ENCODE assay signal across 8 cellular contexts in the genomic region with DNA sequence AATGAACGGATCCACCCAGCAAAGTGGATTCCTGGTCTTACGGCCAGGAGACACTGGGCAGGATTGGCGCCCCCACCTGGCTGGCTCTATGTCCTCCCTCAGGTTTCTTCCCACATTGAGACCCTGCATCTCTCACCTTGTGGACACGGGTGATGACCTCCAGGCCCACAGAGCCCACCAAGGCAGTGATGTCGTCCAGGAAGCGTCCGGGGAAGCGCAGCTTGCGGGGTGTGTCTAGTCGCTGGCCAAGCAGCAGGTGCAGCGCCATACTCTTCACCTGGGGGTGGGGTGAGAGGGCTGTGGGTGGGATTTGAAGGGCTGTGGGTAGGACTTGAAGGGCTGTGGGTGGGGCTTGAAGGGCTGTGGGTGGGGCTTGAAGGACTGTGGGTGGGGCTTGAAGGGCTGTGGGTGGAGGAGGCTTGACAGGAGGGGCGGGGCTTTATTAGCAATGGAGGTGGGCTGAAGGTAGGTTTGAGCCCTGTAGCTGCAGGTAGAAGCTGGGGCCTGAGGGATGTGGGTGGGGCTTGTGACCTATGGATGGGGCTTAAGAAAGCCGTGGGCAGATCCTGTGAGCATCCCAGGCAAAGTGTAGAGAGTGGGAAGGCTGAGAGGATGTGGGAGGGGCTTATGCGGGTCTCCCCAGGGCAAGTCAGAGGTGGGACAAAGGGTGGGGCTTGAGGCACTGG. TPM values are rescaled to one million over a fixed set of nuclear protein-coding genes. Genes with fewer than 3 reads are reported as not detected.
A peak's percentile ranks its signal among the peaks of the same experiment; 100 is the strongest.
DNase-seq lines count a peak whose midpoint lies in the region; ATAC-seq and TF ChIP-seq lines count a peak whose summit lies in the region.
"Had no signal": no experiment of that assay in that cellular context is flagged by ENCODE, and none has a peak within 500 bp of the region (broad histone marks: within the 10 kb centered on the region; RNA-seq: fewer than 3 reads in every experiment).

No MANE protein-coding gene starts in this region.

- H3K4me1 ChIP-seq in DND-41 (ENCODE audit: insufficient read depth, low read length) (no peaks in the 10 kb centered on the region), SK-N-SH (ENCODE audit: control insufficient read depth in 1 of 2, insufficient read depth in 2 of 2, low read depth in 1 of 2, low read length in 1 of 2) (no peaks in the 10 kb centered on the region)
- H3K4me1 ChIP-seq: ascending aorta had no signal

- no peaks in the 10 kb centered on the region for H3K9me2 ChIP-seq in SK-N-SH

- H3K4me1 Mint-ChIP-seq in stimulated activated effector memory CD8-positive, alpha-beta T cell treated with anti-CD3 and anti-CD28 coated beads, Interleukin-12 subunit alpha, Interleukin-12 subunit beta, amount 100 ng/mL, for 72 hours, result no peaks in the 10 kb centered on the region

- H2AFZ ChIP-seq in DND-41 (ENCODE audit: low read depth, low read length) (no peak overlapping the region), SK-N-SH (ENCODE audit: low read depth) (no peak overlapping the region)

- no peaks in the 10 kb centered on the region for H3K79me2 ChIP-seq in DND-41 (ENCODE audit: insufficient read depth, low read length)
- no peaks in the 10 kb centered on the region for H3K79me2 ChIP-seq in SK-N-SH (ENCODE audit: insufficient read depth)

- no peak overlapping the region for H3K9ac ChIP-seq in DND-41 (ENCODE audit: low read depth, low read length)
- H3K9ac ChIP-seq in SK-N-SH, result no peak overlapping the region

- H4K20me1 ChIP-seq in DND-41 (ENCODE audit: insufficient read depth, low read length) (no peaks in the 10 kb centered on the region), SK-N-SH (ENCODE audit: insufficient read depth) (no peaks in the 10 kb centered on the region)

- TF ChIP-seq EP300 in SK-N-SH (IDR thresholded peaks at IDR 0.05; ENCODE audit: borderline replicate concordance in 1 of 2, low read depth in 1 of 2, low read length in 1 of 2), result no peak

- no peak overlapping the region for H3K4me3 ChIP-seq in DND-41 (ENCODE audit: low read depth in 1 of 2, low read length in 2 of 2)
- no peak overlapping the region for H3K4me3 ChIP-seq in H7 (ENCODE audit: insufficient read depth, low read depth, low read length)
- H3K4me3 ChIP-seq in SK-N-SH (ENCODE audit: low read depth in 2 of 2, low read length in 1 of 2), result no peak overlapping the region
- H3K4me3 ChIP-seq: ascending aorta had no signal

- H3K27me3 ChIP-seq in DND-41 (ENCODE audit: insufficient read depth, low read length, poor library complexity), result no peaks in the 10 kb centered on the region
- H3K27me3 ChIP-seq in H7 (ENCODE audit: control insufficient read depth, insufficient read depth, low read length), result no peaks in the 10 kb centered on the region
- no peaks in the 10 kb centered on the region for H3K27me3 ChIP-seq in SK-N-SH (ENCODE audit: insufficient read depth)
- H3K27me3 ChIP-seq: ascending aorta had no signal

- no peak overlapping the region for H3K4me3 Mint-ChIP-seq in stimulated activated effector memory CD8-positive, alpha-beta T cell treated with anti-CD3 and anti-CD28 coated beads, Interleukin-12 subunit alpha, Interleukin-12 subunit beta, amount 100 ng/mL, for 72 hours

- H3K36me3 ChIP-seq in DND-41 (ENCODE audit: insufficient read depth, low read length) (no peaks in the 10 kb centered on the region), H7 (replicated peaks; ENCODE audit: control insufficient read depth, insufficient read depth, low read length) (peaks cover 16% of the 10 kb centered on the region), SK-N-SH (replicated peaks in 1 of 2; ENCODE audit: control insufficient read depth in 1 of 2, insufficient read depth in 2 of 2, low read length in 1 of 2) (peaks cover 2 to 4% of the 10 kb centered on the region in 2 experiments)

- H3K27ac ChIP-seq in DND-41 (ENCODE audit: low read length), result no peak overlapping the region
- no peak overlapping the region for H3K27ac ChIP-seq in SK-N-SH (ENCODE audit: low read depth in 2 of 2, low read length in 1 of 2)
- H3K27ac ChIP-seq: ascending aorta had no signal

- no peak overlapping the region for H3K27ac Mint-ChIP-seq in stimulated activated effector memory CD8-positive, alpha-beta T cell treated with anti-CD3 and anti-CD28 coated beads, Interleukin-12 subunit alpha, Interleukin-12 subunit beta, amount 100 ng/mL, for 72 hours

- TF ChIP-seq CTCF in DND-41 (IDR thresholded peaks at IDR 0.05; ENCODE audit: borderline replicate concordance, extremely low read depth, low read length, poor library complexity, severe bottlenecking) (peak; percentile 57), SK-N-SH (IDR thresholded peaks at IDR 0.05) (peak; percentile 33; the same call in 1 of the 2 replicates)

- H3K9me3 ChIP-seq in DND-41 (ENCODE audit: insufficient read depth, low read length, severe bottlenecking), result no peaks in the 10 kb centered on the region
- H3K9me3 ChIP-seq in SK-N-SH, result no peaks in the 10 kb centered on the region
- H3K9me3 ChIP-seq: ascending aorta had no signal

- WGBS in SK-N-SH (ENCODE audit: low lambda C conversion rate), result 92% methylated on average over 14 of the region's 14 CpGs

- POLR2A ChIA-PET in SK-N-SH (lab: Yijun Ruan, JAX), result no interaction called here

- H3F3A ChIP-seq in SK-N-SH (replicated peaks; ENCODE audit: insufficient read depth), result no peaks in the 10 kb centered on the region

- CTCF ChIA-PET in SK-N-SH (lab: Yijun Ruan, JAX), result interaction anchor here (0.6 to 2.8 kb wide), 6 partner anchors 16 to 1533 kb away, joined by 3 to 12 read pairs (median 4); no protein-coding TSS in a partner anchor

- ATAC-seq in DND-41 (ENCODE audit: insufficient read depth, low read depth), result peak; percentile 40; the same call in 2 of the 3 replicates
- no peak for ATAC-seq in stimulated activated effector memory CD8-positive, alpha-beta T cell treated with anti-CD3 and anti-CD28 coated beads, Interleukin-12 subunit alpha, Interleukin-12 subunit beta, amount 100 ng/mL, for 72 hours

- no peak for TF ChIP-seq RAD21 in SK-N-SH (IDR thresholded peaks at IDR 0.05; ENCODE audit: low read length)

- H3K4me2 ChIP-seq in DND-41 (ENCODE audit: insufficient read depth, low read length) (no peak overlapping the region), SK-N-SH (no peak overlapping the region)

- H3K36me3 Mint-ChIP-seq in stimulated activated effector memory CD8-positive, alpha-beta T cell treated with anti-CD3 and anti-CD28 coated beads, Interleukin-12 subunit alpha, Interleukin-12 subunit beta, amount 100 ng/mL, for 72 hours, result no peaks in the 10 kb centered on the region

- H3K9me3 Mint-ChIP-seq in stimulated activated effector memory CD8-positive, alpha-beta T cell treated with anti-CD3 and anti-CD28 coated beads, Interleukin-12 subunit alpha, Interleukin-12 subunit beta, amount 100 ng/mL, for 72 hours, result no peaks in the 10 kb centered on the region

- DNase-seq in DND-41, result peak; percentile 31
- DNase-seq in H7, result peak; percentile 97
- peak; percentile 73 for DNase-seq in SK-N-SH
- DNase-seq in iPS-NIHi7 (ENCODE audit: extremely low spot score), result peak; percentile 96
- no peak for DNase-seq in stimulated activated effector memory CD8-positive, alpha-beta T cell treated with anti-CD3 and anti-CD28 coated beads, Interleukin-12 subunit alpha, Interleukin-12 subunit beta, amount 100 ng/mL, for 72 hours (ENCODE audit: low spot score in 2 of 2)
- no peak for DNase-seq in midbrain (lab: John Stamatoyannopoulos, UW)
- DNase-seq in RKO (ENCODE audit: low spot score), result no peak

TF ChIP-seq in SK-N-SH, 30 proteins besides CTCF, POLR2A, EP300 and RAD21 (continues in another document):
- TF ChIP-seq MXI1 (IDR thresholded peaks at IDR 0.05; ENCODE audit: low read depth, low read length) (no peak), SMC3 (IDR thresholded peaks at IDR 0.05; ENCODE audit: low read depth, low read length) (no peak), EZH2phosphoT487 (IDR thresholded peaks at IDR 0.05; ENCODE audit: borderline replicate concordance, low read depth) (no peak), YY1 (IDR thresholded peaks at IDR 0.05; ENCODE audit: low read depth) (no peak), RCOR1 (IDR thresholded peaks at IDR 0.05; ENCODE audit: low read length) (no peak), ELF1 (IDR thresholded peaks at IDR 0.05) (no peak), GABPA (IDR thresholded peaks at IDR 0.05; ENCODE audit: low read depth) (no peak), FOXM1 (IDR thresholded peaks at IDR 0.05; ENCODE audit: low read depth) (no peak), MEF2A (IDR thresholded peaks at IDR 0.05; ENCODE audit: borderline replicate concordance, low read depth) (no peak)
- TF ChIP-seq, protein P1, sequence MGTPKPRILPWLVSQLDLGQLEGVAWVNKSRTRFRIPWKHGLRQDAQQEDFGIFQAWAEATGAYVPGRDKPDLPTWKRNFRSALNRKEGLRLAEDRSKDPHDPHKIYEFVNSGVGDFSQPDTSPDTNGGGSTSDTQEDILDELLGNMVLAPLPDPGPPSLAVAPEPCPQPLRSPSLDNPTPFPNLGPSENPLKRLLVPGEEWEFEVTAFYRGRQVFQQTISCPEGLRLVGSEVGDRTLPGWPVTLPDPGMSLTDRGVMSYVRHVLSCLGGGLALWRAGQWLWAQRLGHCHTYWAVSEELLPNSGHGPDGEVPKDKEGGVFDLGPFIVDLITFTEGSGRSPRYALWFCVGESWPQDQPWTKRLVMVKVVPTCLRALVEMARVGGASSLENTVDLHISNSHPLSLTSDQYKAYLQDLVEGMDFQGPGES (IDR thresholded peaks at IDR 0.05; ENCODE audit: low read depth, low read length), result no peak
- TF ChIP-seq, protein P2, sequence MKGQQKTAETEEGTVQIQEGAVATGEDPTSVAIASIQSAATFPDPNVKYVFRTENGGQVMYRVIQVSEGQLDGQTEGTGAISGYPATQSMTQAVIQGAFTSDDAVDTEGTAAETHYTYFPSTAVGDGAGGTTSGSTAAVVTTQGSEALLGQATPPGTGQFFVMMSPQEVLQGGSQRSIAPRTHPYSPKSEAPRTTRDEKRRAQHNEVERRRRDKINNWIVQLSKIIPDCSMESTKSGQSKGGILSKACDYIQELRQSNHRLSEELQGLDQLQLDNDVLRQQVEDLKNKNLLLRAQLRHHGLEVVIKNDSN (IDR thresholded peaks at IDR 0.05; ENCODE audit: borderline replicate concordance, low read depth), result no peak

RNA-seq across cellular contexts. Expression of a gene that starts 12.1 kb away (rescaled TPM):
- total RNA-seq in H7 (2014; rRNA removed; shearing (Covaris generic)), result not detected in 2 replicates
- polyA plus RNA-seq in SK-N-SH (2012; rRNA removed), result 0.21 TPM in 1 of 2 replicates, not detected in the other
- 0.08 and 0.25 TPM in 2 replicates for polyA plus RNA-seq in SK-N-SH (2012; cell fraction: cytosol; rRNA removed)
- polyA plus RNA-seq in SK-N-SH (2012; cell fraction: nucleus; rRNA removed), result 0.41 and 0.66 TPM in 2 replicates
- total RNA-seq: ascending aorta had no signal

RNA-seq across cellular contexts. Expression of a gene that starts 30.0 kb away (rescaled TPM):
- total RNA-seq in H7 (2014; rRNA removed; shearing (Covaris generic)), result 32.3 and 41.8 TPM in 2 replicates
- 63.9 and 92.4 TPM in 2 replicates for polyA plus RNA-seq in SK-N-SH (2012; rRNA removed)
- polyA plus RNA-seq in SK-N-SH (2012; cell fraction: cytosol; rRNA removed), result 53.5 and 70.6 TPM in 2 replicates
- 95.9 and 113 TPM in 2 replicates for polyA plus RNA-seq in SK-N-SH (2012; cell fraction: nucleus; rRNA removed)

RNA-seq across cellular contexts. Expression of a gene that starts 35.0 kb away (rescaled TPM):
- total RNA-seq in H7 (2014; rRNA removed; shearing (Covaris generic)), result 26.9 and 33.7 TPM in 2 replicates
- 14.0 and 18.3 TPM in 2 replicates for polyA plus RNA-seq in SK-N-SH (2012; rRNA removed)
- 5.5 and 9.7 TPM in 2 replicates for polyA plus RNA-seq in SK-N-SH (2012; cell fraction: cytosol; rRNA removed)
- polyA plus RNA-seq in SK-N-SH (2012; cell fraction: nucleus; rRNA removed), result 68.6 and 74.5 TPM in 2 replicates

Comparison
In these comparisons a context has a peak if more than half of its experiments do, and no peak if none do; other contexts are left out.
1. DNase-seq: peak in DND-41 (single experiment), H7 (single experiment), SK-N-SH (single experiment) and iPS-NIHi7 (single experiment); none in stimulated activated effector memory CD8-positive, alpha-beta T cell treated with anti-CD3 and anti-CD28 coated beads, Interleukin-12 subunit alpha, Interleukin-12 subunit beta, amount 100 ng/mL, for 72 hours (0 of 2), midbrain (single experiment) and RKO (single experiment).